In the genomic region with DNA sequence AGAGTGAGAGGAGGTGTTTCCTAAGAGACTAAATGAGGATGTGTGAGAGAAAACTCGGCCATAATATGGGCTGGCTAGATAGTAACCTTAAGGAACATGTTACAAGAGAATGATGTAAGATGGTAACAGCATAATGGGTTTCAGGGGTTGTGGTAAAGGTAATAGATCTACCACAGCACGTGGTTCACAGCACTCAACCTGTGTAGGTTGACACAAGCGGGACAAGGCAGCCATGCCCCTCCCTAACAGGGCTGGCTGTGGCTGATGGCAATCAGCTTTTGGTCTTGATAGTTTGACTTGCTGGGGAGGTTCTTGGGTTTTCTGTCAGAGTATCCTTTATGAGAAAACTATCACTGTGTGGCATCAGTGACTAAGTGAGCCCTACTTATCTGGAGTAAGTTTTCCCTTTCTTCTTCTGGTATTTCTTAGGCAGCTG, we compare ENCODE assay signal across 15 cellular contexts.
DNase-seq lines count a peak whose midpoint lies in the region; ATAC-seq and TF ChIP-seq lines count a peak whose summit lies in the region.
"Had no signal": no experiment of that assay in that cellular context is flagged by ENCODE, and none has a peak within 500 bp of the region (broad histone marks: within the 10 kb centered on the region; RNA-seq: fewer than 3 reads in every experiment).

No MANE protein-coding gene starts in this region.

- H3K9ac ChIP-seq in IMR-90 (ENCODE audit: low read depth, low read length): no peak overlapping the region

- H3K4me1 ChIP-seq in IMR-90 (ENCODE audit: control insufficient read depth, insufficient read depth, low read length): peaks cover 21% of the 10 kb centered on the region
- H3K4me1 ChIP-seq in adrenal gland (replicated peaks in 1 of 2): no peaks in the 10 kb centered on the region

- no peak overlapping the region for H2AFZ ChIP-seq in IMR-90 (replicated peaks; ENCODE audit: low read length, poor library complexity)
- H2AFZ ChIP-seq: GM23338 had no signal

- in situ Hi-C loops in IMR-90 (cut with MboI; ENCODE audit: low sequenced_read_pairs): no loop called here

- POLR2A ChIA-PET in activated naive CD8-positive, alpha-beta T cell treated with anti-CD3 and anti-CD28 coated beads, Interleukin-2, amount 10 ng/mL, durations not matched to agents 7 days and 5 days (lab: Charles Lee): interaction anchor here (0.5 kb wide), 1 partner anchor 114 kb away, joined by 5 read pairs; no protein-coding TSS in a partner anchor
- POLR2A ChIA-PET in IMR-90 (lab: Charles Lee; ENCODE audit: unreplicated experiment): no interaction called here

- peaks cover 94% of the 10 kb centered on the region for H4K20me1 ChIP-seq in IMR-90 (ENCODE audit: insufficient read depth, low read length)

- peak overlapping the region; percentile 30; the same call in 1 of the 2 replicates for H3K4ac ChIP-seq in IMR-90 (ENCODE audit: low read depth, low read length)

- DNase-seq in activated naive CD8-positive, alpha-beta T cell treated with anti-CD3 and anti-CD28 coated beads, Interleukin-2, amount 10 ng/mL, durations not matched to agents 7 days and 5 days: no peak
- no peak for DNase-seq in activated naive CD8-positive, alpha-beta T cell treated with anti-CD3 and anti-CD28 coated beads for 36 hours
- DNase-seq in IMR-90: no peak
- DNase-seq in stimulated activated naive B cell treated with anti-CD40 and anti-IgM and Interleukin-4, amounts not matched to agents 10 μg/mL and 1 μg/mL and 100 μg/mL, for 72 hours: no peak
- no peak for DNase-seq in activated naive CD4-positive, alpha-beta T cell treated with anti-CD3 and anti-CD28 coated beads, Interleukin-2, amount 50 U/mL, for 16 hours
- no peak for DNase-seq in adrenal gland
- DNase-seq in NCI-H1930 (lab: John Stamatoyannopoulos, UW): no peak
- DNase-seq: AML-193, NCI-H2107, SHP77 had no signal

- no peaks in the 10 kb centered on the region for H3K9me3 Mint-ChIP-seq in activated naive CD8-positive, alpha-beta T cell treated with anti-CD3 and anti-CD28 coated beads, Interleukin-2, amount 10 ng/mL, durations not matched to agents 7 days and 5 days
- no peaks in the 10 kb centered on the region for H3K9me3 Mint-ChIP-seq in activated naive CD8-positive, alpha-beta T cell treated with anti-CD3 and anti-CD28 coated beads for 36 hours
- H3K9me3 Mint-ChIP-seq in stimulated activated naive B cell treated with anti-CD40 and anti-IgM and Interleukin-4, amounts not matched to agents 10 μg/mL and 1 μg/mL and 100 μg/mL, for 72 hours: no peaks in the 10 kb centered on the region
- H3K9me3 Mint-ChIP-seq: GM23338; stimulated activated memory B cell treated with anti-CD40 and anti-IgM and Interleukin-4, amounts not matched to agents 10 μg/mL and 1 μg/mL and 100 μg/mL, for 72 hours had no signal

- no peaks in the 10 kb centered on the region for H3K36me3 Mint-ChIP-seq in activated naive CD8-positive, alpha-beta T cell treated with anti-CD3 and anti-CD28 coated beads, Interleukin-2, amount 10 ng/mL, durations not matched to agents 7 days and 5 days
- H3K36me3 Mint-ChIP-seq in activated naive CD8-positive, alpha-beta T cell treated with anti-CD3 and anti-CD28 coated beads for 36 hours: peaks cover 2% of the 10 kb centered on the region
- H3K36me3 Mint-ChIP-seq in stimulated activated naive B cell treated with anti-CD40 and anti-IgM and Interleukin-4, amounts not matched to agents 10 μg/mL and 1 μg/mL and 100 μg/mL, for 72 hours: peaks cover 33 to 53% of the 10 kb centered on the region in 2 donors

- no peak overlapping the region for H4K91ac ChIP-seq in IMR-90 (ENCODE audit: insufficient read depth, low read depth, low read length)

- no peak overlapping the region; the same call in 1 of the 2 replicates for H3K56ac ChIP-seq in IMR-90 (ENCODE audit: extremely low read depth, insufficient read depth, low read length)

- ATAC-seq in activated naive CD8-positive, alpha-beta T cell treated with anti-CD3 and anti-CD28 coated beads, Interleukin-2, amount 10 ng/mL, durations not matched to agents 7 days and 5 days (ENCODE audit: low read depth): peak; percentile 68
- ATAC-seq in HG02571 (IDR thresholded peaks at IDR 0.05; ENCODE audit: unreplicated experiment) (peak; percentile 48), IMR-90 (ENCODE audit: low read depth) (no peak)
- peak; percentile 65 to 77 for ATAC-seq in stimulated activated naive B cell treated with anti-CD40 and anti-IgM and Interleukin-4, amounts not matched to agents 10 μg/mL and 1 μg/mL and 100 μg/mL, for 72 hours (replicated peaks)
- ATAC-seq: GM23338; stimulated activated memory B cell treated with anti-CD40 and anti-IgM and Interleukin-4, amounts not matched to agents 10 μg/mL and 1 μg/mL and 100 μg/mL, for 72 hours had no signal

- H3K79me1 ChIP-seq in IMR-90 (ENCODE audit: low read depth in 1 of 2, low read length in 2 of 2): peaks cover 21 to 78% of the 10 kb centered on the region in 2 experiments

- CTCF ChIA-PET in IMR-90 (lab: Yijun Ruan, JAX): interaction anchor here (0.7 kb wide), 1 partner anchor 13 kb away, joined by 3 read pairs; no protein-coding TSS in a partner anchor

- no peak overlapping the region for H2AK5ac ChIP-seq in IMR-90 (ENCODE audit: low read depth, low read length)

- H3K27ac Mint-ChIP-seq in activated naive CD8-positive, alpha-beta T cell treated with anti-CD3 and anti-CD28 coated beads, Interleukin-2, amount 10 ng/mL, durations not matched to agents 7 days and 5 days: no peak overlapping the region
- H3K27ac Mint-ChIP-seq in activated naive CD8-positive, alpha-beta T cell treated with anti-CD3 and anti-CD28 coated beads for 36 hours: no peak overlapping the region
- no peak overlapping the region for H3K27ac Mint-ChIP-seq in stimulated activated naive B cell treated with anti-CD40 and anti-IgM and Interleukin-4, amounts not matched to agents 10 μg/mL and 1 μg/mL and 100 μg/mL, for 72 hours
- H3K27ac Mint-ChIP-seq: GM23338; stimulated activated memory B cell treated with anti-CD40 and anti-IgM and Interleukin-4, amounts not matched to agents 10 μg/mL and 1 μg/mL and 100 μg/mL, for 72 hours had no signal

- H4K5ac ChIP-seq in IMR-90 (ENCODE audit: low read depth, low read length): no peak overlapping the region

- H3K4me3 ChIP-seq in IMR-90 (ENCODE audit: insufficient read depth, low read depth, low read length): no peak overlapping the region
- no peak overlapping the region for H3K4me3 ChIP-seq in adrenal gland
- H3K4me3 ChIP-seq: ascending aorta, GM23338, smooth muscle cell had no signal

- TF ChIP-seq CTCF in IMR-90 (conservative IDR thresholded peaks at IDR 0.05; ENCODE audit: low read depth, low read length) (no peak), adrenal gland (IDR thresholded peaks at IDR 0.05) (no peak)

- 87% methylated on average over 3 of the region's 3 CpGs; no CpG with 5 or more reads in 1 of the 2 experiments for WGBS in IMR-90 (ENCODE audit: extremely low coverage in 2 of 2, insufficient read length in 1 of 2), 2 experiments
- WGBS in adrenal gland, 4 donors: 92 to 96% (median 92%) methylated on average over 3 of the region's 3 CpGs

- H3K27ac ChIP-seq in IMR-90 (ENCODE audit: insufficient read depth, low read length) (peak overlapping the region; percentile 48; the same call in 1 of the 2 replicates), adrenal gland (no peak overlapping the region)
- H3K27ac ChIP-seq: ascending aorta had no signal

- peak overlapping the region; percentile 10; the same call in 1 of the 2 replicates for H2BK20ac ChIP-seq in IMR-90 (ENCODE audit: low read depth, low read length)

- TF ChIP-seq POLR2A in IMR-90 (IDR thresholded peaks at IDR 0.05; ENCODE audit: low read depth, low read length) (no peak), adrenal gland (IDR thresholded peaks at IDR 0.05) (no peak)

- H2BK15ac ChIP-seq in IMR-90 (ENCODE audit: low read depth, low read length): no peak overlapping the region

- intact Hi-C loops in IMR-90 (cut with micrococcal nuclease) (no loop called here), adrenal gland (cut with DNase I) (no loop called here)

- H3K27me3 ChIP-seq in IMR-90 (ENCODE audit: control insufficient read depth, insufficient read depth, low read length): no peaks in the 10 kb centered on the region
- no peaks in the 10 kb centered on the region for H3K27me3 ChIP-seq in adrenal gland
- H3K27me3 ChIP-seq: ascending aorta had no signal

- H3K36me3 ChIP-seq in IMR-90 (ENCODE audit: control insufficient read depth, insufficient read depth, low read length): peaks cover 57% of the 10 kb centered on the region
- no peaks in the 10 kb centered on the region for H3K36me3 ChIP-seq in adrenal gland (replicated peaks in 1 of 2)

- no peak overlapping the region for H3K4me2 ChIP-seq in IMR-90 (ENCODE audit: low read depth, low read length)
- H3K4me2 ChIP-seq: GM23338, smooth muscle cell had no signal

- H3K27me3 Mint-ChIP-seq in activated naive CD8-positive, alpha-beta T cell treated with anti-CD3 and anti-CD28 coated beads, Interleukin-2, amount 10 ng/mL, durations not matched to agents 7 days and 5 days: peaks cover 8% of the 10 kb centered on the region
- H3K27me3 Mint-ChIP-seq in activated naive CD8-positive, alpha-beta T cell treated with anti-CD3 and anti-CD28 coated beads for 36 hours: peaks cover 19% of the 10 kb centered on the region
- no peaks in the 10 kb centered on the region for H3K27me3 Mint-ChIP-seq in stimulated activated naive B cell treated with anti-CD40 and anti-IgM and Interleukin-4, amounts not matched to agents 10 μg/mL and 1 μg/mL and 100 μg/mL, for 72 hours
- H3K27me3 Mint-ChIP-seq: stimulated activated memory B cell treated with anti-CD40 and anti-IgM and Interleukin-4, amounts not matched to agents 10 μg/mL and 1 μg/mL and 100 μg/mL, for 72 hours had no signal

- H2BK120ac ChIP-seq in IMR-90 (ENCODE audit: low read depth, low read length): no peak overlapping the region

- no TSS peak for BruUV-seq in IMR-90 (replicated peaks; lab: Mats Ljungman, UMichigan)

- no peak overlapping the region for H2AK9ac ChIP-seq in IMR-90 (replicated peaks; ENCODE audit: low read depth, low read length, poor library complexity)

- H3K9me1 ChIP-seq in IMR-90 (ENCODE audit: insufficient read depth, low read length): peaks cover 42% of the 10 kb centered on the region

- H3K4me3 Mint-ChIP-seq in activated naive CD8-positive, alpha-beta T cell treated with anti-CD3 and anti-CD28 coated beads, Interleukin-2, amount 10 ng/mL, durations not matched to agents 7 days and 5 days: no peak overlapping the region
- no peak overlapping the region for H3K4me3 Mint-ChIP-seq in activated naive CD8-positive, alpha-beta T cell treated with anti-CD3 and anti-CD28 coated beads for 36 hours
- H3K4me3 Mint-ChIP-seq in stimulated activated naive B cell treated with anti-CD40 and anti-IgM and Interleukin-4, amounts not matched to agents 10 μg/mL and 1 μg/mL and 100 μg/mL, for 72 hours: no peak overlapping the region
- H3K4me3 Mint-ChIP-seq: GM23338; stimulated activated memory B cell treated with anti-CD40 and anti-IgM and Interleukin-4, amounts not matched to agents 10 μg/mL and 1 μg/mL and 100 μg/mL, for 72 hours had no signal

- dilution Hi-C loops in IMR-90 (cut with HindIII; ENCODE audit: low sequenced_read_pairs, unreplicated experiment): no loop called here

- 0 out of 2 replicates have a peak overlapping the region, but pooled peaks have one; percentile 70 for H3K14ac ChIP-seq in IMR-90 (replicated peaks; ENCODE audit: low read depth, low read length)

- H2BK5ac ChIP-seq in IMR-90 (ENCODE audit: low read depth, low read length, poor library complexity, severe bottlenecking): peak overlapping the region; percentile 9

- no peak overlapping the region for H3K18ac ChIP-seq in IMR-90 (ENCODE audit: low read depth, low read length)

- no peak for TF ChIP-seq RAD21 in IMR-90 (IDR thresholded peaks at IDR 0.05; ENCODE audit: low read length)

- H3K9me3 ChIP-seq in IMR-90 (ENCODE audit: control insufficient read depth, insufficient read depth, low read length) (no peaks in the 10 kb centered on the region), adrenal gland (replicated peaks in 1 of 3) (no peaks in the 10 kb centered on the region)
- H3K9me3 ChIP-seq: ascending aorta had no signal

- H4K8ac ChIP-seq in IMR-90 (ENCODE audit: low read depth in 2 of 2, low read length in 2 of 2): peak overlapping the region in 1 of 2 experiments; percentile 55; a peak in 2 of 4 replicates

- peaks cover 5% of the 10 kb centered on the region for H3K4me1 Mint-ChIP-seq in activated naive CD8-positive, alpha-beta T cell treated with anti-CD3 and anti-CD28 coated beads, Interleukin-2, amount 10 ng/mL, durations not matched to agents 7 days and 5 days
- peaks cover 8% of the 10 kb centered on the region for H3K4me1 Mint-ChIP-seq in activated naive CD8-positive, alpha-beta T cell treated with anti-CD3 and anti-CD28 coated beads for 36 hours
- H3K4me1 Mint-ChIP-seq in stimulated activated naive B cell treated with anti-CD40 and anti-IgM and Interleukin-4, amounts not matched to agents 10 μg/mL and 1 μg/mL and 100 μg/mL, for 72 hours: peaks cover 26 to 46% of the 10 kb centered on the region in 2 donors

- peak overlapping the region; percentile 43; the same call in 1 of the 2 replicates for H3K23ac ChIP-seq in IMR-90 (ENCODE audit: low read depth, low read length)
